1 cellular context compared by ENCODE assay signal in the genomic region with DNA sequence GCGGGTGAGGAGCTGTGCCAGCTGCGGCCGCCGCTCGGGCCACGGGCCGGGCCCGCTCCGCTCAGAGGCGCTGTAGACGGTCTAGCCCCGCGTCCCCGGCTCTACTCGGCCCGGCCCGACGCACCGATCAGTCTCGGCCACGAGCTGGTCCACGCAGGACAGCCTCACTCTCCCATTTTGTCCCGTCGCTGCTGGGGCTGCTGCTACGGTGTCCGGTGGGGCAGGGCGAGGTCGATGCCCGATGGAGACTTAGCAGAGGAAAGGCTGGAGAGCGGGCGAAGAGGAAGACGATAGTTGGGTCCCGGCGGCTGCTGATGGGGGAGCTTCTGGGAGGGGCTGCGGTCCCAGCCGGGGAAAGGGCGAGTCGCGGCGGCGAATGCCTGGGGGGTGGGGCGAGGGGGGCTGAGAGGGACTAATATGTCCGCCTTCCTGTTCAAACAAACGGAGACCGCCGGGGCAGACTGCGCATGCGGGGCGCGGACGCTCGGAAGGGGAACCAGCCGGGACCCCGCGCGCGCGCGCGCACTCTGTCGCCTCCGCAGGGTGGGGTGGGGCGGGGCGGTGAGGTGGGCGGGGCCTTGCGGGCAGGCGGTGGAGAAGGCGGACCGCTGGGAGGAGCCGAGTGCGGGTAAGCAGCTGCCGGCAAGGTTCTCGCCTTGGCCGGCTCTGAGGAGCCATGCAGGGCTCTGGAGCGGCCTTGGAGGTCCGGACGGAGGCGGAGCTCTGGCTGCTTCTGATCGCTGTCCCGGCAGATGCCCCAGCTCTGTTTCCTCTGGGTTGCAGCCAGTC.
A peak's percentile ranks its signal among the peaks of the same experiment; 100 is the strongest.
TF ChIP-seq lines count a peak whose summit lies in the region.

A gene (minus strand): TSS at position 463 of the 789 bp plus-strand sequence. CDS start 903 bp downstream, outside the sequence.

TF ChIP-seq in HepG2, 621 proteins besides CTCF, POLR2A, EP300 and RAD21 (continued from another document and continues in another):
- TF ChIP-seq, protein P1, sequence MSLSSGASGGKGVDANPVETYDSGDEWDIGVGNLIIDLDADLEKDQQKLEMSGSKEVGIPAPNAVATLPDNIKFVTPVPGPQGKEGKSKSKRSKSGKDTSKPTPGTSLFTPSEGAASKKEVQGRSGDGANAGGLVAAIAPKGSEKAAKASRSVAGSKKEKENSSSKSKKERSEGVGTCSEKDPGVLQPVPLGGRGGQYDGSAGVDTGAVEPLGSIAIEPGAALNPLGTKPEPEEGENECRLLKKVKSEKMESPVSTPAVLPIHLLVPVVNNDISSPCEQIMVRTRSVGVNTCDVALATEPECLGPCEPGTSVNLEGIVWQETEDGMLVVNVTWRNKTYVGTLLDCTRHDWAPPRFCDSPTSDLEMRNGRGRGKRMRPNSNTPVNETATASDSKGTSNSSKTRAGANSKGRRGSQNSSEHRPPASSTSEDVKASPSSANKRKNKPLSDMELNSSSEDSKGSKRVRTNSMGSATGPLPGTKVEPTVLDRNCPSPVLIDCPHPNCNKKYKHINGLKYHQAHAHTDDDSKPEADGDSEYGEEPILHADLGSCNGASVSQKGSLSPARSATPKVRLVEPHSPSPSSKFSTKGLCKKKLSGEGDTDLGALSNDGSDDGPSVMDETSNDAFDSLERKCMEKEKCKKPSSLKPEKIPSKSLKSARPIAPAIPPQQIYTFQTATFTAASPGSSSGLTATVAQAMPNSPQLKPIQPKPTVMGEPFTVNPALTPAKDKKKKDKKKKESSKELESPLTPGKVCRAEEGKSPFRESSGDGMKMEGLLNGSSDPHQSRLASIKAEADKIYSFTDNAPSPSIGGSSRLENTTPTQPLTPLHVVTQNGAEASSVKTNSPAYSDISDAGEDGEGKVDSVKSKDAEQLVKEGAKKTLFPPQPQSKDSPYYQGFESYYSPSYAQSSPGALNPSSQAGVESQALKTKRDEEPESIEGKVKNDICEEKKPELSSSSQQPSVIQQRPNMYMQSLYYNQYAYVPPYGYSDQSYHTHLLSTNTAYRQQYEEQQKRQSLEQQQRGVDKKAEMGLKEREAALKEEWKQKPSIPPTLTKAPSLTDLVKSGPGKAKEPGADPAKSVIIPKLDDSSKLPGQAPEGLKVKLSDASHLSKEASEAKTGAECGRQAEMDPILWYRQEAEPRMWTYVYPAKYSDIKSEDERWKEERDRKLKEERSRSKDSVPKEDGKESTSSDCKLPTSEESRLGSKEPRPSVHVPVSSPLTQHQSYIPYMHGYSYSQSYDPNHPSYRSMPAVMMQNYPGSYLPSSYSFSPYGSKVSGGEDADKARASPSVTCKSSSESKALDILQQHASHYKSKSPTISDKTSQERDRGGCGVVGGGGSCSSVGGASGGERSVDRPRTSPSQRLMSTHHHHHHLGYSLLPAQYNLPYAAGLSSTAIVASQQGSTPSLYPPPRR (CRISPR knock-in tag; IDR thresholded peaks at IDR 0.05; ENCODE audit: borderline replicate concordance): 0 out of 2 replicates have a peak, but pooled peaks have one; percentile 7
- TF ChIP-seq ZNF737 (CRISPR knock-in tag; IDR thresholded peaks at IDR 0.05; ENCODE audit: borderline replicate concordance): peak; percentile 78; the same call in 1 of the 2 replicates
- 0 out of 2 replicates have a peak, but pooled peaks have one; percentile 3 for TF ChIP-seq RARA (CRISPR knock-in tag; IDR thresholded peaks at IDR 0.05)
- TF ChIP-seq ZNF138 (CRISPR knock-in tag; IDR thresholded peaks at IDR 0.05; ENCODE audit: low read depth): no peak
- TF ChIP-seq ZNF317 (CRISPR knock-in tag; IDR thresholded peaks at IDR 0.05): peak; percentile 64; the same call in 1 of the 2 replicates
- TF ChIP-seq CHCHD3 (CRISPR knock-in tag; IDR thresholded peaks at IDR 0.05): no peak
- TF ChIP-seq ZNF143 (CRISPR knock-in tag; IDR thresholded peaks at IDR 0.05): no peak
- TF ChIP-seq, protein P2, sequence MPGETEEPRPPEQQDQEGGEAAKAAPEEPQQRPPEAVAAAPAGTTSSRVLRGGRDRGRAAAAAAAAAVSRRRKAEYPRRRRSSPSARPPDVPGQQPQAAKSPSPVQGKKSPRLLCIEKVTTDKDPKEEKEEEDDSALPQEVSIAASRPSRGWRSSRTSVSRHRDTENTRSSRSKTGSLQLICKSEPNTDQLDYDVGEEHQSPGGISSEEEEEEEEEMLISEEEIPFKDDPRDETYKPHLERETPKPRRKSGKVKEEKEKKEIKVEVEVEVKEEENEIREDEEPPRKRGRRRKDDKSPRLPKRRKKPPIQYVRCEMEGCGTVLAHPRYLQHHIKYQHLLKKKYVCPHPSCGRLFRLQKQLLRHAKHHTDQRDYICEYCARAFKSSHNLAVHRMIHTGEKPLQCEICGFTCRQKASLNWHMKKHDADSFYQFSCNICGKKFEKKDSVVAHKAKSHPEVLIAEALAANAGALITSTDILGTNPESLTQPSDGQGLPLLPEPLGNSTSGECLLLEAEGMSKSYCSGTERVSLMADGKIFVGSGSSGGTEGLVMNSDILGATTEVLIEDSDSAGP (CRISPR knock-in tag; IDR thresholded peaks at IDR 0.05; ENCODE audit: borderline replicate concordance): peak; percentile 14; the same call in 1 of the 2 replicates
- TF ChIP-seq AGO2 (optimal IDR thresholded peaks at IDR 0.05; ENCODE audit: low read depth, low read length): peak; percentile 61
- peak; percentile 65; the same call in 1 of the 2 replicates for TF ChIP-seq HIVEP1 (CRISPR knock-in tag; IDR thresholded peaks at IDR 0.05)
- TF ChIP-seq, protein P3, sequence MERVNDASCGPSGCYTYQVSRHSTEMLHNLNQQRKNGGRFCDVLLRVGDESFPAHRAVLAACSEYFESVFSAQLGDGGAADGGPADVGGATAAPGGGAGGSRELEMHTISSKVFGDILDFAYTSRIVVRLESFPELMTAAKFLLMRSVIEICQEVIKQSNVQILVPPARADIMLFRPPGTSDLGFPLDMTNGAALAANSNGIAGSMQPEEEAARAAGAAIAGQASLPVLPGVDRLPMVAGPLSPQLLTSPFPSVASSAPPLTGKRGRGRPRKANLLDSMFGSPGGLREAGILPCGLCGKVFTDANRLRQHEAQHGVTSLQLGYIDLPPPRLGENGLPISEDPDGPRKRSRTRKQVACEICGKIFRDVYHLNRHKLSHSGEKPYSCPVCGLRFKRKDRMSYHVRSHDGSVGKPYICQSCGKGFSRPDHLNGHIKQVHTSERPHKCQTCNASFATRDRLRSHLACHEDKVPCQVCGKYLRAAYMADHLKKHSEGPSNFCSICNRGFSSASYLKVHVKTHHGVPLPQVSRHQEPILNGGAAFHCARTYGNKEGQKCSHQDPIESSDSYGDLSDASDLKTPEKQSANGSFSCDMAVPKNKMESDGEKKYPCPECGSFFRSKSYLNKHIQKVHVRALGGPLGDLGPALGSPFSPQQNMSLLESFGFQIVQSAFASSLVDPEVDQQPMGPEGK (CRISPR knock-in tag; IDR thresholded peaks at IDR 0.05): peak; percentile 78
- TF ChIP-seq, protein P4, sequence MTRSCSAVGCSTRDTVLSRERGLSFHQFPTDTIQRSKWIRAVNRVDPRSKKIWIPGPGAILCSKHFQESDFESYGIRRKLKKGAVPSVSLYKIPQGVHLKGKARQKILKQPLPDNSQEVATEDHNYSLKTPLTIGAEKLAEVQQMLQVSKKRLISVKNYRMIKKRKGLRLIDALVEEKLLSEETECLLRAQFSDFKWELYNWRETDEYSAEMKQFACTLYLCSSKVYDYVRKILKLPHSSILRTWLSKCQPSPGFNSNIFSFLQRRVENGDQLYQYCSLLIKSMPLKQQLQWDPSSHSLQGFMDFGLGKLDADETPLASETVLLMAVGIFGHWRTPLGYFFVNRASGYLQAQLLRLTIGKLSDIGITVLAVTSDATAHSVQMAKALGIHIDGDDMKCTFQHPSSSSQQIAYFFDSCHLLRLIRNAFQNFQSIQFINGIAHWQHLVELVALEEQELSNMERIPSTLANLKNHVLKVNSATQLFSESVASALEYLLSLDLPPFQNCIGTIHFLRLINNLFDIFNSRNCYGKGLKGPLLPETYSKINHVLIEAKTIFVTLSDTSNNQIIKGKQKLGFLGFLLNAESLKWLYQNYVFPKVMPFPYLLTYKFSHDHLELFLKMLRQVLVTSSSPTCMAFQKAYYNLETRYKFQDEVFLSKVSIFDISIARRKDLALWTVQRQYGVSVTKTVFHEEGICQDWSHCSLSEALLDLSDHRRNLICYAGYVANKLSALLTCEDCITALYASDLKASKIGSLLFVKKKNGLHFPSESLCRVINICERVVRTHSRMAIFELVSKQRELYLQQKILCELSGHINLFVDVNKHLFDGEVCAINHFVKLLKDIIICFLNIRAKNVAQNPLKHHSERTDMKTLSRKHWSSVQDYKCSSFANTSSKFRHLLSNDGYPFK (CRISPR knock-in tag; IDR thresholded peaks at IDR 0.05; ENCODE audit: borderline replicate concordance): peak; percentile 21; the same call in 1 of the 2 replicates
- TF ChIP-seq, protein P5, sequence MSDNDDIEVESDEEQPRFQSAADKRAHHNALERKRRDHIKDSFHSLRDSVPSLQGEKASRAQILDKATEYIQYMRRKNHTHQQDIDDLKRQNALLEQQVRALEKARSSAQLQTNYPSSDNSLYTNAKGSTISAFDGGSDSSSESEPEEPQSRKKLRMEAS (IDR thresholded peaks at IDR 0.05): peak; percentile 40; the same call in 1 of the 2 replicates
- TF ChIP-seq ZNF501 (CRISPR knock-in tag; IDR thresholded peaks at IDR 0.05): peak; percentile 58
- peak; percentile 70; the same call in 1 of the 2 replicates for TF ChIP-seq ZNF333 (CRISPR knock-in tag; IDR thresholded peaks at IDR 0.05; ENCODE audit: borderline replicate concordance)
- peak; percentile 43 for TF ChIP-seq HNRNPLL (IDR thresholded peaks at IDR 0.05; ENCODE audit: low read depth, low read length, poor library complexity, severe bottlenecking)
- TF ChIP-seq RBFOX2 (IDR thresholded peaks at IDR 0.05; ENCODE audit: low read depth, low read length): peak; percentile 79
- TF ChIP-seq HNF4A (CRISPR knock-in tag; IDR thresholded peaks at IDR 0.05): no peak
- TF ChIP-seq PHF8 (CRISPR knock-in tag; IDR thresholded peaks at IDR 0.05): peak; percentile 87
- TF ChIP-seq GABPB1 (CRISPR knock-in tag; IDR thresholded peaks at IDR 0.05): peak; percentile 43; the same call in 1 of the 2 replicates
- TF ChIP-seq GABPA (IDR thresholded peaks at IDR 0.05; ENCODE audit: low read depth, low read length): no peak
- TF ChIP-seq GABPA (CRISPR knock-in tag; IDR thresholded peaks at IDR 0.05; ENCODE audit: low read depth): 0 out of 2 replicates have a peak, but pooled peaks have one; percentile 34
- peak; percentile 70 for TF ChIP-seq ZNF543 (CRISPR knock-in tag; IDR thresholded peaks at IDR 0.05)
- TF ChIP-seq TOPORS (CRISPR knock-in tag; IDR thresholded peaks at IDR 0.05): peak; percentile 83
- TF ChIP-seq ZNF225 (CRISPR knock-in tag; IDR thresholded peaks at IDR 0.05): peak; percentile 71; the same call in 1 of the 2 replicates
- TF ChIP-seq, protein P6, sequence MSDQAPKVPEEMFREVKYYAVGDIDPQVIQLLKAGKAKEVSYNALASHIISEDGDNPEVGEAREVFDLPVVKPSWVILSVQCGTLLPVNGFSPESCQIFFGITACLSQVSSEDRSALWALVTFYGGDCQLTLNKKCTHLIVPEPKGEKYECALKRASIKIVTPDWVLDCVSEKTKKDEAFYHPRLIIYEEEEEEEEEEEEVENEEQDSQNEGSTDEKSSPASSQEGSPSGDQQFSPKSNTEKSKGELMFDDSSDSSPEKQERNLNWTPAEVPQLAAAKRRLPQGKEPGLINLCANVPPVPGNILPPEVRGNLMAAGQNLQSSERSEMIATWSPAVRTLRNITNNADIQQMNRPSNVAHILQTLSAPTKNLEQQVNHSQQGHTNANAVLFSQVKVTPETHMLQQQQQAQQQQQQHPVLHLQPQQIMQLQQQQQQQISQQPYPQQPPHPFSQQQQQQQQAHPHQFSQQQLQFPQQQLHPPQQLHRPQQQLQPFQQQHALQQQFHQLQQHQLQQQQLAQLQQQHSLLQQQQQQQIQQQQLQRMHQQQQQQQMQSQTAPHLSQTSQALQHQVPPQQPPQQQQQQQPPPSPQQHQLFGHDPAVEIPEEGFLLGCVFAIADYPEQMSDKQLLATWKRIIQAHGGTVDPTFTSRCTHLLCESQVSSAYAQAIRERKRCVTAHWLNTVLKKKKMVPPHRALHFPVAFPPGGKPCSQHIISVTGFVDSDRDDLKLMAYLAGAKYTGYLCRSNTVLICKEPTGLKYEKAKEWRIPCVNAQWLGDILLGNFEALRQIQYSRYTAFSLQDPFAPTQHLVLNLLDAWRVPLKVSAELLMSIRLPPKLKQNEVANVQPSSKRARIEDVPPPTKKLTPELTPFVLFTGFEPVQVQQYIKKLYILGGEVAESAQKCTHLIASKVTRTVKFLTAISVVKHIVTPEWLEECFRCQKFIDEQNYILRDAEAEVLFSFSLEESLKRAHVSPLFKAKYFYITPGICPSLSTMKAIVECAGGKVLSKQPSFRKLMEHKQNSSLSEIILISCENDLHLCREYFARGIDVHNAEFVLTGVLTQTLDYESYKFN (CRISPR knock-in tag; conservative IDR thresholded peaks at IDR 0.05): no peak
- no peak for TF ChIP-seq TSC22D2 (CRISPR knock-in tag; IDR thresholded peaks at IDR 0.05; ENCODE audit: borderline replicate concordance)
